17 cellular contexts compared by ENCODE assay signal in genomic region chr3:120067090-120067489, GRCh38.
"Had no signal": no experiment of that assay in that cellular context is flagged by ENCODE, and none has a peak within 500 bp of the region (broad histone marks: within the 10 kb centered on the region; RNA-seq: fewer than 3 reads in every experiment).

No MANE protein-coding gene starts in this region.

- H3K9me3 ChIP-seq: heart left ventricle, tibial artery, upper lobe of right lung had no signal

- H3K27ac Mint-ChIP-seq: stimulated activated memory B cell treated with anti-CD40 and anti-IgM and Interleukin-4, amounts not matched to agents 10 μg/mL and 1 μg/mL and 100 μg/mL, for 72 hours; stimulated activated naive CD8-positive, alpha-beta T cell treated with anti-CD3 and anti-CD28 coated beads, Interleukin-15, Interleukin-2, amounts not matched to agents 100 ng/mL and 50 ng/mL, for 24 hours had no signal

- H3K27me3 Mint-ChIP-seq: naive thymus-derived CD4-positive, alpha-beta T cell; stimulated activated memory B cell treated with anti-CD40 and anti-IgM and Interleukin-4, amounts not matched to agents 10 μg/mL and 1 μg/mL and 100 μg/mL, for 72 hours; stimulated activated naive CD8-positive, alpha-beta T cell treated with anti-CD3 and anti-CD28 coated beads, Interleukin-15, Interleukin-2, amounts not matched to agents 100 ng/mL and 50 ng/mL, for 24 hours had no signal

- DNase-seq: effector CD4-positive, alpha-beta T cell; foreskin melanocyte; heart left ventricle; hippocampal formation; naive thymus-derived CD4-positive, alpha-beta T cell; posterior cingulate gyrus; spleen; stimulated activated CD4-positive, alpha-beta T cell treated with anti-CD3 and anti-CD28 coated beads, Interleukin-15, amount 100 ng/mL, for 24 hours; stimulated activated CD4-positive, alpha-beta T cell treated with anti-CD3 and anti-CD28 coated beads, Interleukin-1b, Interleukin-23, amount 100 ng/mL, for 48 hours; stimulated activated CD4-positive, alpha-beta T cell treated with anti-CD3 and anti-CD28 coated beads, Interleukin-4, amount 100 ng/mL, for 24 hours; tibial artery; upper lobe of right lung had no signal

- H3K4me3 ChIP-seq: coronary artery, heart left ventricle, spleen, tibial artery, upper lobe of right lung had no signal

- H3K4me1 ChIP-seq: upper lobe of right lung had no signal

- H3K27me3 ChIP-seq: heart left ventricle, spleen, tibial artery, upper lobe of right lung had no signal

- H3K36me3 ChIP-seq: heart left ventricle, tibial artery, upper lobe of right lung had no signal

- H3K27ac ChIP-seq: coronary artery, heart left ventricle, spleen, tibial artery, upper lobe of right lung had no signal

- H3K4me3 Mint-ChIP-seq: neural crest cell; stimulated activated memory B cell treated with anti-CD40 and anti-IgM and Interleukin-4, amounts not matched to agents 10 μg/mL and 1 μg/mL and 100 μg/mL, for 72 hours; stimulated activated naive CD8-positive, alpha-beta T cell treated with anti-CD3 and anti-CD28 coated beads, Interleukin-15, Interleukin-2, amounts not matched to agents 100 ng/mL and 50 ng/mL, for 24 hours had no signal

- ATAC-seq: heart left ventricle; naive thymus-derived CD4-positive, alpha-beta T cell; sciatic nerve; stimulated activated memory B cell treated with anti-CD40 and anti-IgM and Interleukin-4, amounts not matched to agents 10 μg/mL and 1 μg/mL and 100 μg/mL, for 72 hours; upper lobe of right lung had no signal
